Comparison of ENCODE assay signal across 15 cellular contexts in the genomic region with DNA sequence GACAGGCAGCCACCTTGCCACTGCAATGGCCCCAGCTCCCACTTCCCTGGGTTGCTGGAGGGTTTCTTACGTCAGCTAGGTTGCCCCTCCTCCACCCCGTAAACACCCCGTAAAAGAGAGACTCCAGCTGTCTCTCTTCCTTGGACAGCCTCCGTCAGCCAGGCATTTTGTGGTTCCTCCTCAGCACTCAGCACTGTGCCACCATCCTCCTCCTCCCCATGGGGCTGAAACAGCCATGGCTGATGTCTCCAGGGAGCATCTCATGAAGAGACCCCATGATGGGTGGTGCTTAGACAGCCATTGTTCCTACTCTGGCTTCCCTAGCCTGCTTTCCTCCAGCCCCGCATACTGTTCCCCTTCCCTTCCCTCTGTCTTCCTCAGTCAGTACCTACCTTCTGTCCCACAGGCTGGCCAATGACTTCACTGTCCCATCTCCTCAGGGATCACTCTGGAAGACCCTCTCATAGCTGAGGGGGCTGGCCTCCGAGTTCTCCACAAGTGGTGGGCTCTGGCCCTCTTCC.
A peak's percentile ranks its signal among the peaks of the same experiment; 100 is the strongest.
DNase-seq lines count a peak whose midpoint lies in the region; ATAC-seq, FAIRE-seq and TF ChIP-seq lines count a peak whose summit lies in the region.
"Had no signal": no experiment of that assay in that cellular context is flagged by ENCODE, and none has a peak within 500 bp of the region (broad histone marks: within the 10 kb centered on the region; RNA-seq: fewer than 3 reads in every experiment).

No MANE protein-coding gene starts in this region.

- H3K79me1 ChIP-seq in H1 (ENCODE audit: low read depth, low read length): no peaks in the 10 kb centered on the region
- no peaks in the 10 kb centered on the region for H3K79me1 ChIP-seq in trophoblast cell (ENCODE audit: low read length)

- H3K18ac ChIP-seq in H1 (ENCODE audit: extremely low read depth, low read length) (peak overlapping the region; percentile 92), trophoblast cell (ENCODE audit: low read length) (no peak overlapping the region)

- no peaks in the 10 kb centered on the region for H3K36me3 Mint-ChIP-seq in HFFc6 (ENCODE audit: low read depth)
- H3K36me3 Mint-ChIP-seq in activated CD4-positive, alpha-beta T cell treated with anti-CD3 and anti-CD28 coated beads, Interleukin-2, amount 10 ng/mL, durations not matched to agents 24 days and 14 days (ENCODE audit: low read depth): no peaks in the 10 kb centered on the region
- H3K36me3 Mint-ChIP-seq: CD8-positive, alpha-beta T cell had no signal

- peak overlapping the region; percentile 92; the same call in 1 of the 2 replicates for H2BK15ac ChIP-seq in H1 (ENCODE audit: low read length)

- no peak for TF ChIP-seq RAD21 in H1 (IDR thresholded peaks at IDR 0.05 in 1 of 2, conservative IDR thresholded peaks at IDR 0.05 in 1 of 2; ENCODE audit: low read depth in 2 of 2, low read length in 2 of 2)

- no peak overlapping the region for H4K8ac ChIP-seq in H1 (ENCODE audit: extremely low read depth, insufficient read depth, low read length)
- H4K8ac ChIP-seq in trophoblast cell (ENCODE audit: low read depth, low read length): no peak overlapping the region

- H2BK5ac ChIP-seq in H1 (ENCODE audit: low read depth, low read length) (peak overlapping the region; percentile 47; the same call in 1 of the 2 replicates), trophoblast cell (ENCODE audit: low read depth, low read length, poor library complexity) (no peak overlapping the region)

- no peak for TF ChIP-seq EP300 in H1 (IDR thresholded peaks at IDR 0.05; ENCODE audit: borderline replicate concordance in 1 of 2, low read depth in 2 of 2, low read length in 2 of 2)

- H3K27me3 ChIP-seq in right atrium auricular region: peaks cover 28 to 39% of the 10 kb centered on the region in 2 donors
- H3K27me3 ChIP-seq in heart right ventricle: peaks cover 16 to 82% (median 79%) of the 10 kb centered on the region in 7 donors
- peaks cover 0 to 3% (median 2%) of the 10 kb centered on the region in 4 experiments; a peak in 3 of 7 replicates for H3K27me3 ChIP-seq in H1 (replicated peaks in 1 of 4; ENCODE audit: control insufficient read depth in 3 of 4, extremely low read depth in 1 of 4, insufficient read depth in 3 of 4, low read length in 3 of 4)
- H3K27me3 ChIP-seq in trophoblast cell (ENCODE audit: insufficient read depth, low read length): peaks cover 22% of the 10 kb centered on the region

- H3K4me1 Mint-ChIP-seq in HFFc6 (ENCODE audit: low read depth): no peaks in the 10 kb centered on the region
- no peaks in the 10 kb centered on the region for H3K4me1 Mint-ChIP-seq in activated CD4-positive, alpha-beta T cell treated with anti-CD3 and anti-CD28 coated beads, Interleukin-2, amount 10 ng/mL, durations not matched to agents 24 days and 14 days

- TF ChIP-seq POLR2A in H1 (IDR thresholded peaks at IDR 0.05; ENCODE audit: control extremely low read depth in 1 of 2, low read depth in 2 of 2, low read length in 2 of 2): no peak

- ATAC-seq in heart right ventricle: no peak
- ATAC-seq: CD8-positive, alpha-beta T cell had no signal

- intact Hi-C loops in heart right ventricle (cut with DNase I): no loop called here
- intact Hi-C loops in activated CD4-positive, alpha-beta T cell treated with anti-CD3 and anti-CD28 coated beads, Interleukin-2, amount 10 ng/mL, durations not matched to agents 24 days and 14 days (cut with micrococcal nuclease): no loop called here

- H3K4me3 ChIP-seq in right atrium auricular region (no peak overlapping the region), heart right ventricle (no peak overlapping the region), H1 (ENCODE audit: extremely low read depth in 1 of 4, insufficient read depth in 2 of 4, low read depth in 3 of 4, low read length in 4 of 4) (no peak overlapping the region), trophoblast cell (ENCODE audit: low read depth, low read length) (no peak overlapping the region)
- H3K4me3 ChIP-seq: BLaER1 treated with 17β-estradiol and CSF1 and Interleukin-3, amounts not matched to agents 10 nM and 100 nM; GM23248 had no signal

- TF ChIP-seq CTCF in right atrium auricular region (IDR thresholded peaks at IDR 0.05) (no peak), heart right ventricle (IDR thresholded peaks at IDR 0.05) (no peak), H1 (IDR thresholded peaks at IDR 0.05; ENCODE audit: control extremely low read depth in 1 of 3, insufficient read depth in 1 of 3, low read depth in 1 of 3, low read length in 3 of 3) (no peak), HFFc6 (IDR thresholded peaks at IDR 0.05) (no peak)

- H2BK20ac ChIP-seq in H1 (ENCODE audit: low read length): peak overlapping the region; percentile 90; the same call in 1 of the 2 replicates

- H3K27me3 Mint-ChIP-seq in HFFc6 (ENCODE audit: insufficient read depth): peaks cover 42% of the 10 kb centered on the region
- H3K27me3 Mint-ChIP-seq in activated CD4-positive, alpha-beta T cell treated with anti-CD3 and anti-CD28 coated beads, Interleukin-2, amount 10 ng/mL, durations not matched to agents 24 days and 14 days: peaks cover 51% of the 10 kb centered on the region

- DNase-seq in right atrium auricular region (ENCODE audit: low spot score): peak; percentile 53
- no peak for DNase-seq in heart right ventricle
- DNase-seq in H1 (ENCODE audit: low read depth in 1 of 2, low spot score in 2 of 2): peak in 1 of 2 experiments; percentile 40
- no peak for DNase-seq in trophoblast cell
- DNase-seq in HFFc6: no peak
- no peak for DNase-seq in activated CD4-positive, alpha-beta T cell treated with anti-CD3 and anti-CD28 coated beads, Interleukin-2, amount 10 ng/mL, durations not matched to agents 24 days and 14 days
- no peak for DNase-seq in kidney glomerular epithelial cell (lab: John Stamatoyannopoulos, UW)
- DNase-seq: Calu3; CD8-positive, alpha-beta T cell; DMS79 treated with DMSO at 0.1 percent for 48 hours; GF-D8; GM23248; H7 had no signal

- POLR2A ChIA-PET in H1 (lab: Charles Lee; ENCODE audit: partially characterized antibody): interaction anchor here (0.5 to 9.8 kb wide), 2 partner anchors 9 to 68 kb away, joined by 3 to 84 read pairs; no protein-coding TSS in a partner anchor

- no peak for FAIRE-seq in H1 (lab: Jason Lieb, UNC)

- H3K14ac ChIP-seq in H1 (ENCODE audit: insufficient read length): no peak overlapping the region
- no peak overlapping the region for H3K14ac ChIP-seq in trophoblast cell (ENCODE audit: low read length)

- H3K27ac ChIP-seq in right atrium auricular region (no peak overlapping the region), heart right ventricle (no peak overlapping the region), H1 (ENCODE audit: low read depth, low read length) (no peak overlapping the region), trophoblast cell (ENCODE audit: low read depth, low read length) (no peak overlapping the region)
- H3K27ac ChIP-seq: BLaER1 treated with 17β-estradiol and CSF1 and Interleukin-3, amounts not matched to agents 10 nM and 100 nM; GM23248 had no signal

- H2BK120ac ChIP-seq in H1 (replicated peaks; ENCODE audit: low read depth, low read length) (no peak overlapping the region), trophoblast cell (ENCODE audit: insufficient read depth, low read length, poor library complexity) (no peak overlapping the region)

- 74 to 78% methylated on average over 6 of the region's 6 CpGs for WGBS in heart right ventricle, 2 donors
- WGBS in H1 (ENCODE audit: extremely low coverage in 1 of 2, insufficient coverage in 1 of 2, insufficient read length in 1 of 2, insufficient replicate concordance in 2 of 2, low coverage in 1 of 2, low lambda C conversion rate in 2 of 2, missing lambda C conversion rate in 1 of 2), 2 experiments: 91% methylated on average over 6 of the region's 6 CpGs; no CpG with 5 or more reads in 1 of the 2 experiments
- no CpG with 5 or more reads among the region's 6 CpGs for WGBS in trophoblast cell (ENCODE audit: extremely low coverage, insufficient coverage, insufficient read length)

- no peak overlapping the region for H3K56ac ChIP-seq in H1 (replicated peaks; ENCODE audit: insufficient read length, low read depth, low read length)

- H4K5ac ChIP-seq in H1 (ENCODE audit: insufficient read length, low read depth, low read length): no peak overlapping the region

- peak overlapping the region; percentile 81 for H4K91ac ChIP-seq in H1 (replicated peaks; ENCODE audit: insufficient read length, low read length)
- H4K91ac ChIP-seq in trophoblast cell (ENCODE audit: low read depth, low read length): no peak overlapping the region

- H3K9me3 ChIP-seq in right atrium auricular region (no peaks in the 10 kb centered on the region), heart right ventricle (no peaks in the 10 kb centered on the region), H1 (ENCODE audit: insufficient read depth in 2 of 2, low read depth in 1 of 2, low read length in 1 of 2) (no peaks in the 10 kb centered on the region), trophoblast cell (ENCODE audit: insufficient read depth, low read depth, low read length) (no peaks in the 10 kb centered on the region)

- H3K4ac ChIP-seq in H1 (replicated peaks; ENCODE audit: insufficient read length, low read depth, low read length) (no peak overlapping the region), trophoblast cell (ENCODE audit: low read depth, low read length) (no peak overlapping the region)

- H3K4me1 ChIP-seq in right atrium auricular region (peaks cover 0 to 16% of the 10 kb centered on the region in 2 donors), heart right ventricle (peaks cover 0 to 22% (median 18%) of the 10 kb centered on the region in 9 donors), H1 (replicated peaks in 1 of 4; ENCODE audit: control insufficient read depth in 3 of 4, insufficient read depth in 4 of 4, low read length in 3 of 4) (peaks cover 0 to 19% (median 16%) of the 10 kb centered on the region in 4 experiments; a peak in 6 of 7 replicates), trophoblast cell (ENCODE audit: control insufficient read depth in 1 of 2, insufficient read depth in 2 of 2, low read length in 2 of 2) (peaks cover 0 to 2% of the 10 kb centered on the region in 2 experiments)

- H2AK5ac ChIP-seq in H1 (ENCODE audit: low read depth, low read length) (peak overlapping the region; percentile 42; the same call in 1 of the 2 replicates), trophoblast cell (ENCODE audit: low read length) (no peak overlapping the region)

- H3K79me2 ChIP-seq in H1 (ENCODE audit: control insufficient read depth in 1 of 2, insufficient read depth in 2 of 2, low read length in 2 of 2) (no peaks in the 10 kb centered on the region), trophoblast cell (ENCODE audit: control insufficient read depth, insufficient read depth, low read length, poor library complexity) (no peaks in the 10 kb centered on the region)

- no peak overlapping the region for H3K4me3 Mint-ChIP-seq in HFFc6
- H3K4me3 Mint-ChIP-seq in activated CD4-positive, alpha-beta T cell treated with anti-CD3 and anti-CD28 coated beads, Interleukin-2, amount 10 ng/mL, durations not matched to agents 24 days and 14 days: no peak overlapping the region
- H3K4me3 Mint-ChIP-seq: B cell; CD8-positive, alpha-beta T cell had no signal

- H3K36me3 ChIP-seq in right atrium auricular region (no peaks in the 10 kb centered on the region), heart right ventricle (no peaks in the 10 kb centered on the region), H1 (ENCODE audit: control insufficient read depth in 2 of 4, insufficient read depth in 4 of 4, low read length in 3 of 4) (no peaks in the 10 kb centered on the region), trophoblast cell (ENCODE audit: control insufficient read depth in 1 of 2, insufficient read depth in 2 of 2, low read length in 2 of 2) (no peaks in the 10 kb centered on the region)
- H3K36me3 ChIP-seq: BLaER1 treated with 17β-estradiol and CSF1 and Interleukin-3, amounts not matched to agents 10 nM and 100 nM had no signal

- CTCF ChIA-PET in H1 (lab: Charles Lee; ENCODE audit: partially characterized antibody): interaction anchor here (0.7 to 1.2 kb wide), 8 partner anchors 11 to 318 kb away, joined by 3 to 4 read pairs (median 3); no protein-coding TSS in a partner anchor

- no peaks in the 10 kb centered on the region for H4K20me1 ChIP-seq in H1 (replicated peaks in 1 of 2; ENCODE audit: control insufficient read depth in 1 of 2, insufficient read depth in 2 of 2, low read length in 2 of 2)

- H3K27ac Mint-ChIP-seq in HFFc6: no peak overlapping the region
- no peak overlapping the region for H3K27ac Mint-ChIP-seq in activated CD4-positive, alpha-beta T cell treated with anti-CD3 and anti-CD28 coated beads, Interleukin-2, amount 10 ng/mL, durations not matched to agents 24 days and 14 days
- H3K27ac Mint-ChIP-seq: B cell; CD8-positive, alpha-beta T cell had no signal

- no peaks in the 10 kb centered on the region for H3K9me3 Mint-ChIP-seq in HFFc6
- H3K9me3 Mint-ChIP-seq in activated CD4-positive, alpha-beta T cell treated with anti-CD3 and anti-CD28 coated beads, Interleukin-2, amount 10 ng/mL, durations not matched to agents 24 days and 14 days: no peaks in the 10 kb centered on the region

- peak overlapping the region; percentile 76; the same call in 1 of the 2 replicates for H2BK12ac ChIP-seq in H1 (ENCODE audit: low read depth, low read length)
- H2BK12ac ChIP-seq in trophoblast cell (ENCODE audit: low read length): no peak overlapping the region

- H3K23me2 ChIP-seq in H1 (ENCODE audit: low read depth, low read length): peaks cover 9% of the 10 kb centered on the region

- H3K9ac ChIP-seq in H1 (replicated peaks in 1 of 4; ENCODE audit: extremely low read depth in 1 of 4, low read depth in 3 of 4, low read length in 3 of 4) (no peak overlapping the region), trophoblast cell (ENCODE audit: low read length) (no peak overlapping the region)
- H3K9ac ChIP-seq: BLaER1 treated with 17β-estradiol and CSF1 and Interleukin-3, amounts not matched to agents 10 nM and 100 nM; GM23248 had no signal

- H3K23ac ChIP-seq in H1 (ENCODE audit: insufficient read length) (no peak overlapping the region), trophoblast cell (ENCODE audit: low read length) (peak overlapping the region; percentile 29)

- H2AFZ ChIP-seq in H1 (ENCODE audit: low read length) (no peak overlapping the region), trophoblast cell (ENCODE audit: insufficient read depth, low read length, poor library complexity) (no peak overlapping the region)
- H2AFZ ChIP-seq: GM23248 had no signal

- no peak overlapping the region for H4K12ac ChIP-seq in trophoblast cell (ENCODE audit: low read depth, low read length)

- H3K4me2 ChIP-seq in H1 (ENCODE audit: insufficient read depth in 1 of 2, low read depth in 2 of 2, low read length in 2 of 2) (no peak overlapping the region), trophoblast cell (ENCODE audit: low read length) (peak overlapping the region; percentile 6)
- H3K4me2 ChIP-seq: BLaER1 treated with 17β-estradiol and CSF1 and Interleukin-3, amounts not matched to agents 10 nM and 100 nM had no signal
